ENCODE assay signal across 13 cellular contexts in the genomic region with DNA sequence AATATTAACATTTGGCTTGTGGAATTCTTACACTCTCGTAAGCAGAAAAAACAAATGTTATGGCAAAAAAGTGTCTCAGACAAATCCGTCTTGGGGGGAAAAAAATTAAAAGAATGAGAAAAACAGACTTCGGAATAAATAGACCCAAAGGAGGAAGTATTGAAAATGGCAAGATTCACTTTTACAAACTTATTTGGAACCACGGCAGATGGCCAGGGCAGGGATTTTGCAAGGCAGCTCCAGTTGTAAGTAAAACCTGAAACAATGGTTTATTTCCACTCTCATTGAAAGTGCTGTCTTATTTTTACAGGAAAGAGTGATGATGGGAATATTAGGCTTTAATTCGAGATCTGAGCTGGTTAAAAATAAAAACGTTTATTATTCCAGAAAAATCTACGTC. TPM values are rescaled to one million over a fixed set of nuclear protein-coding genes. Genes with fewer than 3 reads are reported as not detected.
A peak's percentile ranks its signal among the peaks of the same experiment; 100 is the strongest.
DNase-seq lines count a peak whose midpoint lies in the region; ATAC-seq and TF ChIP-seq lines count a peak whose summit lies in the region.
"Had no signal": no experiment of that assay in that cellular context is flagged by ENCODE, and none has a peak within 500 bp of the region (broad histone marks: within the 10 kb centered on the region; RNA-seq: fewer than 3 reads in every experiment).

No MANE protein-coding gene starts in this region.

- peak overlapping the region; percentile 91 for H3K27ac Mint-ChIP-seq in T-helper 17 cell

- H3K4me3 Mint-ChIP-seq in T-helper 17 cell, result peak overlapping the region; percentile 92

- H3K27me3 ChIP-seq in gastroesophageal sphincter, result no peaks in the 10 kb centered on the region
- no peaks in the 10 kb centered on the region for H3K27me3 ChIP-seq in stomach

- DNase-seq in SIG-M5 treated with dmso at 0.1 percent for 504 hours (lab: John Stamatoyannopoulos, UW; ENCODE audit: unreplicated experiment), result peak; percentile 36
- DNase-seq in SIG-M5 (lab: John Stamatoyannopoulos, UW), result no peak
- DNase-seq in T-helper 17 cell, result no peak
- DNase-seq in stomach, result no peak
- DNase-seq in HCEC 1CT, result no peak
- no peak for DNase-seq in NCI-H1417 treated with DMSO at 0.1 percent for 48 hours (lab: John Stamatoyannopoulos, UW)
- DNase-seq in Kasumi-1 (lab: John Stamatoyannopoulos, UW), result no peak
- DNase-seq: 8988T; islet precursor cell; NCI-H526 treated with DMSO at 0.1 percent for 48 hours; stimulated activated CD4-positive, alpha-beta T cell treated with anti-CD3 and anti-CD28 coated beads, Interleukin-15, amount 100 ng/mL, for 24 hours had no signal

- no peak for TF ChIP-seq CTCF in gastroesophageal sphincter (IDR thresholded peaks at IDR 0.05)
- no peak for TF ChIP-seq CTCF in stomach (IDR thresholded peaks at IDR 0.05)

- peaks cover 17% of the 10 kb centered on the region for H3K4me1 Mint-ChIP-seq in T-helper 17 cell

- H3K4me1 ChIP-seq in gastroesophageal sphincter (peaks cover 0 to 46% (median 7%) of the 10 kb centered on the region in 3 donors), stomach (peaks cover 6 to 52% (median 34%) of the 10 kb centered on the region in 4 donors)

- intact Hi-C loops in stomach (cut with DNase I; ENCODE audit: low total_unique reads), result no loop called here

- ATAC-seq in T-helper 17 cell (no peak), gastroesophageal sphincter (no peak)

- TF ChIP-seq EP300 in gastroesophageal sphincter (IDR thresholded peaks at IDR 0.05) (no peak), stomach (IDR thresholded peaks at IDR 0.05) (no peak)

- H3K27me3 Mint-ChIP-seq in T-helper 17 cell, result no peaks in the 10 kb centered on the region

- H3K27ac ChIP-seq in gastroesophageal sphincter, result peak overlapping the region in 3 of 4 donors; percentile 100
- peak overlapping the region in 4 of 5 donors; percentile 98 to 100 (median 100) for H3K27ac ChIP-seq in stomach

- H3K4me3 ChIP-seq in gastroesophageal sphincter (peak overlapping the region in 1 of 2 donors; percentile 54), stomach (peak overlapping the region in 3 of 4 donors; percentile 43 to 71 (median 51))

- 45 to 64% methylated on average over 6 to 7 of the region's 7 CpGs for WGBS in gastroesophageal sphincter (ENCODE audit: low coverage in 1 of 2), 2 donors
- 55 to 81% (median 71%) methylated on average over 7 of the region's 7 CpGs for WGBS in stomach, 5 donors

- H3K9me3 ChIP-seq in T-helper 17 cell (ENCODE audit: control insufficient read depth, low read length, poor library complexity, severe bottlenecking) (no peaks in the 10 kb centered on the region), gastroesophageal sphincter (no peaks in the 10 kb centered on the region), stomach (no peaks in the 10 kb centered on the region)
- H3K9me3 ChIP-seq: HAP-1 had no signal

- H3K36me3 Mint-ChIP-seq in T-helper 17 cell (ENCODE audit: low read depth), result peaks cover 3% of the 10 kb centered on the region

- H3K36me3 ChIP-seq in gastroesophageal sphincter (no peaks in the 10 kb centered on the region), stomach (no peaks in the 10 kb centered on the region)
- H3K36me3 ChIP-seq: HAP-1 had no signal

- TF ChIP-seq POLR2A in gastroesophageal sphincter (IDR thresholded peaks at IDR 0.05), result no peak
- TF ChIP-seq POLR2A in stomach (IDR thresholded peaks at IDR 0.05), result no peak

RNA-seq across cellular contexts. Expression of a gene that starts 1.5 kb away (rescaled TPM):
- total RNA-seq in T-helper 17 cell (1 to 10 TPM; 3.1 to 3.7 TPM), gastroesophageal sphincter (10 to 100 TPM; 10.3 to 14.6 (median 13.6) TPM), stomach (10 to 100 TPM in 1 of 5 donors, 1 to 10 TPM in 3, not detected in 1; 3.5 to 37.9 (median 4.5) TPM)
- polyA plus RNA-seq in stomach, result 1 to 10 TPM; 3.8 to 6.7 (median 5.4) TPM
